Comparison of ENCODE assay signal across 6 cellular contexts in genomic region chr10:121637437-121637836, GRCh38.
"Had no signal": no experiment of that assay in that cellular context is flagged by ENCODE, and none has a peak within 500 bp of the region (broad histone marks: within the 10 kb centered on the region; RNA-seq: fewer than 3 reads in every experiment).

No MANE protein-coding gene starts in this region.

- H3K4me3 ChIP-seq: K562 had no signal

- DNase-seq: IMR-90, KBM-7, KG1 had no signal

- H3K27ac ChIP-seq: HL-60, KMS-11 had no signal
